ENCODE assay signal across 8 cellular contexts in genomic region chr21:39388038-39388810, GRCh38.
A peak's percentile ranks its signal among the peaks of the same experiment; 100 is the strongest.
DNase-seq lines count a peak whose midpoint lies in the region; ATAC-seq and TF ChIP-seq lines count a peak whose summit lies in the region.

No MANE protein-coding gene starts in this region.

- H3K79me2 ChIP-seq in OCI-LY1 (ENCODE audit: insufficient read depth, low read length): peaks cover 16% of the 10 kb centered on the region; the same call in 1 of the 2 replicates

- H3K36me3 ChIP-seq in HUES48 (ENCODE audit: control insufficient read depth, insufficient read depth, low read length) (peaks cover 24% of the 10 kb centered on the region), OCI-LY1 (ENCODE audit: insufficient read depth, low read length) (peaks cover 27% of the 10 kb centered on the region), mucosa of rectum (ENCODE audit: control insufficient read depth in 2 of 2, insufficient read depth in 2 of 2, low read length in 2 of 2) (peaks cover 15 to 17% of the 10 kb centered on the region in 2 donors)

- no peaks in the 10 kb centered on the region for H3K9me2 ChIP-seq in OCI-LY1 (ENCODE audit: low read depth, low read length)

- TF ChIP-seq POLR2A in erythroblast (IDR thresholded peaks at IDR 0.05; ENCODE audit: low read length): no peak

- H3K4me1 ChIP-seq in HUES48 (ENCODE audit: control insufficient read depth, insufficient read depth, low read length) (peaks cover 6% of the 10 kb centered on the region), OCI-LY1 (ENCODE audit: insufficient read depth, low read length, severe bottlenecking) (peaks cover 45% of the 10 kb centered on the region), mucosa of rectum (ENCODE audit: control insufficient read depth in 2 of 2, insufficient read depth in 2 of 2, low read length in 2 of 2) (peaks cover 16 to 17% of the 10 kb centered on the region in 2 donors)

- H3F3A ChIP-seq in OCI-LY1 (ENCODE audit: insufficient read depth, low read length): 0 out of 2 replicates have a peak, but pooled peaks cover 9% of the 10 kb centered on the region

- no peaks in the 10 kb centered on the region for H3K9me3 ChIP-seq in HUES48 (ENCODE audit: control insufficient read depth, insufficient read depth, low read length)
- H3K9me3 ChIP-seq in OCI-LY1 (ENCODE audit: low read length): no peaks in the 10 kb centered on the region
- H3K9me3 ChIP-seq in mucosa of rectum (ENCODE audit: control insufficient read depth in 2 of 2, low read length in 2 of 2): no peaks in the 10 kb centered on the region

- DNase-seq in DMS 273 (lab: John Stamatoyannopoulos, UW; ENCODE audit: unreplicated experiment) (peak; percentile 94), activated T-cell treated with anti-CD3 and anti-CD28 coated beads for 24 hours (ENCODE audit: low read depth) (peak; percentile 78), erythroblast (lab: John Stamatoyannopoulos, UW) (peak; percentile 85 to 92)
- DNase-seq in stimulated activated CD8-positive, alpha-beta memory T cell treated with anti-CD3 and anti-CD28 coated beads, Interleukin-4, amount 100 ng/mL, for 24 hours (ENCODE audit: low read depth): peak; percentile 85

- no peaks in the 10 kb centered on the region for H4K20me1 ChIP-seq in OCI-LY1 (ENCODE audit: insufficient read depth, low read length)

- H3K27me3 ChIP-seq in HUES48 (ENCODE audit: control insufficient read depth, insufficient read depth, low read length) (no peaks in the 10 kb centered on the region), OCI-LY1 (ENCODE audit: insufficient read depth, low read length) (no peaks in the 10 kb centered on the region), mucosa of rectum (ENCODE audit: control insufficient read depth in 2 of 2, insufficient read depth in 2 of 2, low read length in 2 of 2) (no peaks in the 10 kb centered on the region)

- no peak overlapping the region for H2AFZ ChIP-seq in OCI-LY1 (ENCODE audit: low read length)

- H3K27ac ChIP-seq in HUES48 (ENCODE audit: low read depth, low read length) (peak overlapping the region; percentile 74), OCI-LY1 (ENCODE audit: low read depth, low read length, poor library complexity, severe bottlenecking) (peak overlapping the region; percentile 77), mucosa of rectum (ENCODE audit: low read depth in 2 of 2, low read length in 2 of 2) (peak overlapping the region; percentile 50 to 57)

- ATAC-seq in GM21526 (IDR thresholded peaks at IDR 0.05; ENCODE audit: low FRiP score, unreplicated experiment): peak; percentile 87

- H3K4me3 ChIP-seq in HUES48 (ENCODE audit: low read depth, low read length): peak overlapping the region; percentile 52
- H3K4me3 ChIP-seq in OCI-LY1 (ENCODE audit: low read depth, low read length, poor library complexity, severe bottlenecking): peak overlapping the region; percentile 73
- peak overlapping the region; percentile 77 to 87 for H3K4me3 ChIP-seq in mucosa of rectum (ENCODE audit: low read length in 2 of 2)

- H3K4me2 ChIP-seq in OCI-LY1 (ENCODE audit: low read length): peak overlapping the region; percentile 81

- TF ChIP-seq CTCF in OCI-LY1 (IDR thresholded peaks at IDR 0.05; ENCODE audit: low read length): peak; percentile 96

- H3K9ac ChIP-seq in HUES48 (ENCODE audit: low read depth, low read length) (no peak overlapping the region), OCI-LY1 (ENCODE audit: low read length) (peak overlapping the region; percentile 70), mucosa of rectum (ENCODE audit: low read depth in 1 of 2, low read length in 2 of 2) (peak overlapping the region; percentile 61 to 65)

Comparison
In these comparisons a context has a peak if more than half of its experiments do, and no peak if none do; other contexts are left out.
1. Peak in every context shown above with its lines: DNase-seq, ATAC-seq, H3K4me3 ChIP-seq and H3K27ac ChIP-seq.